ENCODE assay signal across 9 cellular contexts in genomic region chr18:55236150-55236931, GRCh38.
DNase-seq lines count a peak whose midpoint lies in the region; ATAC-seq, FAIRE-seq and TF ChIP-seq lines count a peak whose summit lies in the region.
"Had no signal": no experiment of that assay in that cellular context is flagged by ENCODE, and none has a peak within 500 bp of the region (broad histone marks: within the 10 kb centered on the region; RNA-seq: fewer than 3 reads in every experiment).

No MANE protein-coding gene starts in this region.

- no peak overlapping the region for H3K23ac ChIP-seq in IMR-90 (ENCODE audit: low read depth, low read length)

- H3K27ac ChIP-seq in IMR-90 (ENCODE audit: insufficient read depth, low read length) (no peak overlapping the region), esophagus muscularis mucosa (replicated peaks in 1 of 4) (no peak overlapping the region), adrenal gland (no peak overlapping the region)

- BruUV-seq in IMR-90 (replicated peaks; lab: Mats Ljungman, UMichigan): no TSS peak

- intact Hi-C loops in IMR-90 (cut with micrococcal nuclease): loop anchor here (5.0 kb wide), 1 partner anchor 166 kb away; no protein-coding TSS in a partner anchor
- intact Hi-C loops in esophagus muscularis mucosa (cut with DNase I): loop anchor here (5.0 to 10.0 kb wide), 5 partner anchors 86 to 1341 kb away; partner anchors contain the start of gene TCF4
- intact Hi-C loops in adrenal gland (cut with DNase I): loop anchor here in 1 of 2 donors (10.0 kb wide), 2 partner anchors 88 to 348 kb away; partner anchors contain the start of gene TCF4

- H4K5ac ChIP-seq in IMR-90 (ENCODE audit: low read depth, low read length): no peak overlapping the region

- H3K36me3 Mint-ChIP-seq in glutamatergic neuron (ENCODE audit: unreplicated experiment): no peaks in the 10 kb centered on the region

- H3K14ac ChIP-seq in IMR-90 (replicated peaks; ENCODE audit: low read depth, low read length): no peak overlapping the region

- H3K4me3 Mint-ChIP-seq in glutamatergic neuron (ENCODE audit: unreplicated experiment): no peak overlapping the region

- POLR2A ChIA-PET in IMR-90 (lab: Charles Lee; ENCODE audit: unreplicated experiment): no interaction called here

- H3K36me3 ChIP-seq in IMR-90 (ENCODE audit: control insufficient read depth, insufficient read depth, low read length): peaks cover 9% of the 10 kb centered on the region
- H3K36me3 ChIP-seq in esophagus muscularis mucosa: peaks cover 0 to 33% (median 21%) of the 10 kb centered on the region in 4 donors
- H3K36me3 ChIP-seq in adrenal gland (replicated peaks in 1 of 2): peaks cover 0 to 32% of the 10 kb centered on the region in 2 donors

- TF ChIP-seq EP300 in esophagus muscularis mucosa (IDR thresholded peaks at IDR 0.05): no peak

- H4K20me1 ChIP-seq in IMR-90 (ENCODE audit: insufficient read depth, low read length): no peaks in the 10 kb centered on the region

- no peak overlapping the region for H3K4ac ChIP-seq in IMR-90 (ENCODE audit: low read depth, low read length)

- no CpG with 5 or more reads among the region's 6 CpGs for WGBS in IMR-90 (ENCODE audit: extremely low coverage in 2 of 2, insufficient read length in 1 of 2), 2 experiments
- 68% methylated on average over 6 of the region's 6 CpGs for WGBS in esophagus muscularis mucosa
- 66 to 76% (median 70%) methylated on average over 6 of the region's 6 CpGs for WGBS in adrenal gland, 4 donors

- TF ChIP-seq CTCF in IMR-90 (conservative IDR thresholded peaks at IDR 0.05; ENCODE audit: low read depth, low read length): no peak
- no peak for TF ChIP-seq CTCF in fibroblast of pulmonary artery (IDR thresholded peaks at IDR 0.05; ENCODE audit: low read length, missing control alignments)
- no peak for TF ChIP-seq CTCF in glutamatergic neuron (IDR thresholded peaks at IDR 0.05; ENCODE audit: partially characterized antibody, unreplicated experiment)
- TF ChIP-seq CTCF in esophagus muscularis mucosa (IDR thresholded peaks at IDR 0.05): no peak
- no peak for TF ChIP-seq CTCF in adrenal gland (IDR thresholded peaks at IDR 0.05)

- CTCF ChIA-PET in IMR-90 (lab: Yijun Ruan, JAX): interaction anchor here (0.6 kb wide), 2 partner anchors 118 to 826 kb away, joined by 3 to 6 read pairs; no protein-coding TSS in a partner anchor

- in situ Hi-C loops in IMR-90 (cut with MboI; ENCODE audit: low sequenced_read_pairs): loop anchor here (5.0 to 25.0 kb wide), 3 partner anchors 176 to 551 kb away; partner anchors contain the start of gene TCF4

- no peak overlapping the region for H2BK15ac ChIP-seq in IMR-90 (ENCODE audit: low read depth, low read length)

- no peak overlapping the region for H2AK9ac ChIP-seq in IMR-90 (replicated peaks; ENCODE audit: low read depth, low read length, poor library complexity)

- H3K4me2 ChIP-seq in IMR-90 (ENCODE audit: low read depth, low read length): no peak overlapping the region

- no peaks in the 10 kb centered on the region for H3K27me3 ChIP-seq in IMR-90 (ENCODE audit: control insufficient read depth, insufficient read depth, low read length)
- H3K27me3 ChIP-seq in esophagus muscularis mucosa: no peaks in the 10 kb centered on the region
- H3K27me3 ChIP-seq in adrenal gland: no peaks in the 10 kb centered on the region

- no peak overlapping the region for H4K91ac ChIP-seq in IMR-90 (ENCODE audit: insufficient read depth, low read depth, low read length)

- no peak overlapping the region for H3K9ac ChIP-seq in IMR-90 (ENCODE audit: low read depth, low read length)

- DNase-seq in GM12892 (ENCODE audit: insufficient read length): no peak
- peak; percentile 38 for DNase-seq in IMR-90
- peak; percentile 65 for DNase-seq in fibroblast of pulmonary artery (ENCODE audit: low read depth)
- DNase-seq in frontal cortex (ENCODE audit: low spot score in 2 of 2): no peak
- DNase-seq in glutamatergic neuron: no peak
- DNase-seq in esophagus muscularis mucosa (ENCODE audit: extremely low spot score): no peak
- DNase-seq in adrenal gland: no peak
- DNase-seq: kidney had no signal

- peaks cover 26% of the 10 kb centered on the region for H3K4me1 Mint-ChIP-seq in glutamatergic neuron (ENCODE audit: low read depth, unreplicated experiment)

- peak; percentile 39 for ATAC-seq in GM21619 (IDR thresholded peaks at IDR 0.05; ENCODE audit: unreplicated experiment)
- peak; percentile 38; the same call in 1 of the 2 replicates for ATAC-seq in IMR-90 (ENCODE audit: low read depth)

- H2AFZ ChIP-seq in IMR-90 (replicated peaks; ENCODE audit: low read length, poor library complexity): no peak overlapping the region

- peaks cover 4% of the 10 kb centered on the region for H3K27me3 Mint-ChIP-seq in glutamatergic neuron (ENCODE audit: unreplicated experiment)

- no peaks in the 10 kb centered on the region for H3K9me3 Mint-ChIP-seq in glutamatergic neuron (ENCODE audit: unreplicated experiment)

- no peak for TF ChIP-seq RAD21 in IMR-90 (IDR thresholded peaks at IDR 0.05; ENCODE audit: low read length)

- H2BK5ac ChIP-seq in IMR-90 (ENCODE audit: low read depth, low read length, poor library complexity, severe bottlenecking): no peak overlapping the region

- no peak overlapping the region for H4K8ac ChIP-seq in IMR-90 (ENCODE audit: low read depth in 2 of 2, low read length in 2 of 2)

- H2BK120ac ChIP-seq in IMR-90 (ENCODE audit: low read depth, low read length): no peak overlapping the region

- H2BK20ac ChIP-seq in IMR-90 (ENCODE audit: low read depth, low read length): no peak overlapping the region

- no peak overlapping the region for H3K56ac ChIP-seq in IMR-90 (ENCODE audit: extremely low read depth, insufficient read depth, low read length)

- H3K9me1 ChIP-seq in IMR-90 (ENCODE audit: insufficient read depth, low read length): no peaks in the 10 kb centered on the region

- H3K79me1 ChIP-seq in IMR-90 (ENCODE audit: low read depth in 1 of 2, low read length in 2 of 2): peaks cover 3 to 24% of the 10 kb centered on the region in 2 experiments; a peak in 2 of 4 replicates

- H3K4me1 ChIP-seq in IMR-90 (ENCODE audit: control insufficient read depth, insufficient read depth, low read length) (no peaks in the 10 kb centered on the region), esophagus muscularis mucosa (peaks cover 19 to 30% (median 24%) of the 10 kb centered on the region in 4 donors), adrenal gland (replicated peaks in 1 of 2) (peaks cover 8 to 45% of the 10 kb centered on the region in 2 donors)

- no peak overlapping the region for H3K18ac ChIP-seq in IMR-90 (ENCODE audit: low read depth, low read length)

- no peak overlapping the region for H3K27ac Mint-ChIP-seq in glutamatergic neuron (ENCODE audit: unreplicated experiment)

- H3K9me3 ChIP-seq in IMR-90 (ENCODE audit: control insufficient read depth, insufficient read depth, low read length) (no peaks in the 10 kb centered on the region), esophagus muscularis mucosa (no peaks in the 10 kb centered on the region), adrenal gland (replicated peaks in 1 of 3) (no peaks in the 10 kb centered on the region)

- dilution Hi-C loops in IMR-90 (cut with HindIII; ENCODE audit: low sequenced_read_pairs, unreplicated experiment): no loop called here

- H2AK5ac ChIP-seq in IMR-90 (ENCODE audit: low read depth, low read length): no peak overlapping the region

- no peak overlapping the region for H3K4me3 ChIP-seq in IMR-90 (ENCODE audit: insufficient read depth, low read depth, low read length)
- no peak overlapping the region for H3K4me3 ChIP-seq in fibroblast of pulmonary artery (replicated peaks; ENCODE audit: low read depth, low read length)
- no peak overlapping the region for H3K4me3 ChIP-seq in esophagus muscularis mucosa
- H3K4me3 ChIP-seq in adrenal gland: no peak overlapping the region

- TF ChIP-seq POLR2A in GM12892 (IDR thresholded peaks at IDR 0.05; ENCODE audit: low read depth, low read length) (no peak), IMR-90 (IDR thresholded peaks at IDR 0.05; ENCODE audit: low read depth, low read length) (no peak), esophagus muscularis mucosa (IDR thresholded peaks at IDR 0.05; ENCODE audit: low read depth) (no peak), adrenal gland (IDR thresholded peaks at IDR 0.05) (no peak)

- FAIRE-seq in GM12892 (lab: Jason Lieb, UNC): peak; percentile 71
- FAIRE-seq in frontal cortex (lab: Jason Lieb, UNC): no peak
- FAIRE-seq: kidney had no signal

TF ChIP-seq in IMR-90, 13 proteins besides CTCF, POLR2A, EP300 and RAD21:
- no peak for TF ChIP-seq ELK1 (IDR thresholded peaks at IDR 0.05; ENCODE audit: borderline replicate concordance, low read depth, low read length)
- no peak for TF ChIP-seq MAZ (IDR thresholded peaks at IDR 0.05; ENCODE audit: borderline replicate concordance, low read depth, low read length)
- no peak for TF ChIP-seq MXI1 (IDR thresholded peaks at IDR 0.05; ENCODE audit: borderline replicate concordance, low read depth, low read length)
- peak; percentile 87 for TF ChIP-seq CEBPB (IDR thresholded peaks at IDR 0.05; ENCODE audit: low read depth, low read length)
- TF ChIP-seq RCOR1 (IDR thresholded peaks at IDR 0.05; ENCODE audit: insufficient replicate concordance, low read length): no peak
- no peak for TF ChIP-seq BHLHE40 (IDR thresholded peaks at IDR 0.05; ENCODE audit: low read depth, low read length)
- no peak for TF ChIP-seq CHD1 (IDR thresholded peaks at IDR 0.05; ENCODE audit: low read depth, low read length)
- no peak for TF ChIP-seq MAFK (IDR thresholded peaks at IDR 0.05; ENCODE audit: low read depth, low read length)
- no peak for TF ChIP-seq RFX5 (IDR thresholded peaks at IDR 0.05; ENCODE audit: low read depth, low read length)

Comparison
In these comparisons a context has a peak if more than half of its experiments do, and no peak if none do; other contexts are left out.
1. DNase-seq: peak in IMR-90 (single experiment) and fibroblast of pulmonary artery (single experiment); none in GM12892 (single experiment), frontal cortex (0 of 2), glutamatergic neuron (single experiment), esophagus muscularis mucosa (single experiment) and adrenal gland (0 of 7).